Comparison of ENCODE assay signal across 8 cellular contexts in genomic region chr19:10502524-10503001, GRCh38.
DNase-seq lines count a peak whose midpoint lies in the region; ATAC-seq and TF ChIP-seq lines count a peak whose summit lies in the region.

No MANE protein-coding gene starts in this region.

- peak; percentile 69 for ATAC-seq in GM18517 (IDR thresholded peaks at IDR 0.05; ENCODE audit: unreplicated experiment)
- ATAC-seq in HG02973 (IDR thresholded peaks at IDR 0.05; ENCODE audit: unreplicated experiment) = peak; percentile 78

- no peak for TF ChIP-seq CTCF in astrocyte of the cerebellum (IDR thresholded peaks at IDR 0.05; ENCODE audit: low read depth, low read length, missing control alignments)
- no peak for TF ChIP-seq CTCF in retinal pigment epithelial cell (conservative IDR thresholded peaks at IDR 0.05; ENCODE audit: low read depth, low read length)

- H3K4me3 ChIP-seq in astrocyte of the cerebellum (ENCODE audit: low read depth, low read length) (peak overlapping the region; percentile 92), retinal pigment epithelial cell (ENCODE audit: low read length) (peak overlapping the region; percentile 81)

- in situ Hi-C loops in astrocyte of the cerebellum (cut with HindIII; ENCODE audit: low sequenced_read_pairs) = no loop called here

- DNase-seq in NCI-H2029 (lab: John Stamatoyannopoulos, UW) = peak; percentile 88
- peak; percentile 81 for DNase-seq in T1000 (lab: John Stamatoyannopoulos, UW)
- peak; percentile 36 for DNase-seq in astrocyte of the cerebellum (ENCODE audit: low read depth)
- DNase-seq in hippocampal formation (lab: John Stamatoyannopoulos, UW) = peak; percentile 85 to 87
- DNase-seq in retinal pigment epithelial cell (ENCODE audit: low read depth) = peak; percentile 60
- no peak for DNase-seq in cortex of kidney (lab: John Stamatoyannopoulos, UW)
